ENCODE assay signal across 8 cellular contexts in genomic region chr7:77697535-77697831, GRCh38. TPM values are rescaled to one million over a fixed set of nuclear protein-coding genes. Genes with fewer than 3 reads are reported as not detected.
DNase-seq lines count a peak whose midpoint lies in the region; ATAC-seq, FAIRE-seq and TF ChIP-seq lines count a peak whose summit lies in the region.

No MANE protein-coding gene starts in this region.

- WGBS in HepG2 (ENCODE audit: low lambda C conversion rate): 2% methylated on average over 10 of the region's 10 CpGs

- peak overlapping the region; percentile 97 for H3K9ac ChIP-seq in HepG2 (ENCODE audit: insufficient read depth, low read depth, low read length)

- H3K27me3 ChIP-seq in breast epithelium: no peaks in the 10 kb centered on the region
- no peaks in the 10 kb centered on the region; a peak in 1 of 5 replicates for H3K27me3 ChIP-seq in HepG2 (ENCODE audit: control insufficient read depth in 1 of 2, insufficient read depth in 2 of 2, low read length in 2 of 2)
- no peaks in the 10 kb centered on the region for H3K27me3 ChIP-seq in tibial artery

- H3K36me3 ChIP-seq in breast epithelium (no peaks in the 10 kb centered on the region), HepG2 (replicated peaks in 1 of 2; ENCODE audit: control insufficient read depth in 1 of 2, insufficient read depth in 2 of 2, low read length in 2 of 2) (peaks cover 0 to 7% of the 10 kb centered on the region in 2 experiments; a peak in 2 of 5 replicates), tibial artery (no peaks in the 10 kb centered on the region)

- H3K79me2 ChIP-seq in HepG2 (ENCODE audit: insufficient read depth, low read length): peaks cover 90% of the 10 kb centered on the region

- DNase-seq in EH (ENCODE audit: low read depth): peak; percentile 68
- DNase-seq in NB4 (ENCODE audit: low read depth): peak; percentile 88
- DNase-seq in breast epithelium (ENCODE audit: low spot score in 2 of 2): no peak
- no peak for DNase-seq in HepG2 (ENCODE audit: low spot score)
- DNase-seq in tibial artery: peak in 1 of 2 donors; percentile 82
- DNase-seq in occipital lobe (lab: John Stamatoyannopoulos, UW): no peak
- DNase-seq in KBM-7: no peak
- no peak for DNase-seq in NCI-H2081 (lab: John Stamatoyannopoulos, UW)

- peak overlapping the region; percentile 95 to 98 for H3K27ac ChIP-seq in breast epithelium
- peak overlapping the region; percentile 87 for H3K27ac ChIP-seq in HepG2 (ENCODE audit: extremely low read length, insufficient read depth, low read length)
- H3K27ac ChIP-seq in tibial artery: peak overlapping the region; percentile 92 to 98

- TF ChIP-seq CTCF in NB4 (IDR thresholded peaks at IDR 0.05; ENCODE audit: low read depth, low read length): no peak
- TF ChIP-seq CTCF in breast epithelium (IDR thresholded peaks at IDR 0.05): no peak
- no peak for TF ChIP-seq CTCF in HepG2 (CRISPR knock-in tag; IDR thresholded peaks at IDR 0.05)
- TF ChIP-seq CTCF in tibial artery (IDR thresholded peaks at IDR 0.05): no peak

- POLR2A ChIA-PET in HepG2 (lab: Yijun Ruan, JAX): no interaction called here

- H4K20me1 ChIP-seq in HepG2 (ENCODE audit: insufficient read depth, low read length): peaks cover 23% of the 10 kb centered on the region

- peak; percentile 62 for FAIRE-seq in HepG2 (lab: Jason Lieb, UNC)

- in situ Hi-C loops in HepG2 (cut with HindIII; ENCODE audit: extremely low pct_ligation_motif_present, low pct_unique_long_range_greater_than_20kb) (no loop called here), KBM-7 (cut with MboI; ENCODE audit: low pct_unique_long_range_greater_than_20kb, low sequenced_read_pairs) (no loop called here)

- H3K9me3 ChIP-seq in breast epithelium (no peaks in the 10 kb centered on the region), HepG2 (ENCODE audit: low read length) (no peaks in the 10 kb centered on the region), tibial artery (no peaks in the 10 kb centered on the region)

- H3K4me1 ChIP-seq in breast epithelium: peaks cover 4 to 7% of the 10 kb centered on the region in 2 donors
- peaks cover 54% of the 10 kb centered on the region for H3K4me1 ChIP-seq in HepG2 (ENCODE audit: insufficient read depth, low read length)
- peaks cover 0 to 76% (median 31%) of the 10 kb centered on the region in 4 donors for H3K4me1 ChIP-seq in tibial artery

- peak overlapping the region; percentile 78 for H3K4me2 ChIP-seq in HepG2 (ENCODE audit: low read depth, low read length)

- peak overlapping the region; percentile 98 for H3K4me3 ChIP-seq in NB4 (ENCODE audit: low read depth, low read length)
- peak overlapping the region; percentile 75 to 99 (median 95) for H3K4me3 ChIP-seq in breast epithelium
- H3K4me3 ChIP-seq in HepG2 (replicated peaks in 1 of 3; ENCODE audit: insufficient read depth in 1 of 3, low read depth in 2 of 3, low read length in 3 of 3): peak overlapping the region; percentile 99 to 100 (median 100)
- peak overlapping the region; percentile 94 to 98 for H3K4me3 ChIP-seq in tibial artery

- TF ChIP-seq POLR2A in NB4 (IDR thresholded peaks at IDR 0.05; ENCODE audit: extremely low read depth, insufficient read length): no peak
- TF ChIP-seq POLR2A in breast epithelium (IDR thresholded peaks at IDR 0.05): no peak
- TF ChIP-seq POLR2A in HepG2 (IDR thresholded peaks at IDR 0.05; ENCODE audit: insufficient read depth in 1 of 2, low read depth in 2 of 2, low read length in 2 of 2): no peak

- TF ChIP-seq EP300 in HepG2 (IDR thresholded peaks at IDR 0.05; ENCODE audit: low read depth in 2 of 2, low read length in 2 of 2) (no peak), HepG2 (CRISPR knock-in tag; IDR thresholded peaks at IDR 0.05; ENCODE audit: borderline replicate concordance) (no peak)

- no peak for TF ChIP-seq RAD21 in HepG2 (CRISPR knock-in tag; IDR thresholded peaks at IDR 0.05)

- ATAC-seq in HepG2: peak; percentile 37

- BruUV-seq in HepG2 (replicated peaks; lab: Mats Ljungman, UMichigan): TSS peak; percentile 49

- CTCF ChIA-PET in HepG2 (lab: Yijun Ruan, JAX; ENCODE audit: low intra/inter-chr PET ratio, low total read pairs): no interaction called here

- H2AFZ ChIP-seq in HepG2 (ENCODE audit: low read length): no peak overlapping the region

- intact Hi-C loops in breast epithelium (cut with DNase I; ENCODE audit: low total_unique reads) (no loop called here), HepG2 (cut with micrococcal nuclease; ENCODE audit: unreplicated experiment) (loop anchor here (2.0 to 5.0 kb wide), 2 partner anchors 37 to 40 kb away; no protein-coding TSS in a partner anchor), tibial artery (cut with DNase I; ENCODE audit: low total_unique reads) (loop anchor here (2.0 kb wide), 1 partner anchor 101 kb away; the partner anchor contains the start of genes PHTF2 and TMEM60)

TF ChIP-seq in HepG2, 621 proteins besides CTCF, POLR2A, EP300 and RAD21 (continues in another document):
- TF ChIP-seq ZFP41 (CRISPR knock-in tag; IDR thresholded peaks at IDR 0.05; ENCODE audit: borderline replicate concordance): no peak
- no peak for TF ChIP-seq DMTF1 (CRISPR knock-in tag; IDR thresholded peaks at IDR 0.05)
- TF ChIP-seq MXI1 (IDR thresholded peaks at IDR 0.05; ENCODE audit: borderline replicate concordance, low read depth, low read length): no peak; the same call in 2 of the 3 replicates
- no peak for TF ChIP-seq GMEB2 (CRISPR knock-in tag; IDR thresholded peaks at IDR 0.05; ENCODE audit: low read depth)
- TF ChIP-seq EED (CRISPR knock-in tag; IDR thresholded peaks at IDR 0.05): no peak

RNA-seq across cellular contexts. Expression of gene RSBN1L, which starts 1.2 kb away (rescaled TPM):
- total RNA-seq in breast epithelium (10 to 100 TPM; 13.9 to 34.5 (median 29.8) TPM), HepG2 (2016; rRNA removed; fragmentation: Illumina TruSeq; extraction: Trizol) (21.3 and 25.9 TPM in 2 replicates), occipital lobe (76.7 TPM)
- total RNA-seq in HepG2 (2016; cell fraction: cytosol; rRNA removed; fragmentation: Illumina TruSeq; extraction: Trizol; ENCODE audit: low read depth): 15.6 and 19.7 TPM in 2 replicates
- total RNA-seq in HepG2 (2016; cell fraction: insoluble cytoplasmic fraction; rRNA removed; fragmentation: Illumina TruSeq; extraction: Trizol): 18.9 and 19.6 TPM in 2 replicates
- total RNA-seq in HepG2 (2016; cell fraction: membrane; rRNA removed; fragmentation: Illumina TruSeq; extraction: Trizol): 10.7 and 11.3 TPM in 2 replicates
- total RNA-seq in HepG2 (2016; cell fraction: nucleus; rRNA removed; fragmentation: Illumina TruSeq; extraction: Trizol): 13.9 and 15.9 TPM in 2 replicates
- 7.7 and 7.9 TPM in 2 replicates for polyA plus RNA-seq in HepG2 (2011; rRNA removed)
- 3.0 and 4.2 TPM in 2 replicates for polyA plus RNA-seq in HepG2 (2011; cell fraction: cytosol; rRNA removed)
- 5.1 and 6.1 TPM in 2 replicates for polyA plus RNA-seq in HepG2 (2011; cell fraction: nucleus; rRNA removed)
- polyA plus RNA-seq in HepG2 (2012): 11.0 and 12.9 TPM in 2 replicates
- polyA plus RNA-seq in HepG2 (2016; cell fraction: cytosol; fragmentation: Illumina TruSeq; extraction: Trizol; ENCODE audit: low read depth): 0.66 and 0.77 TPM in 2 replicates
- 12.8 and 15.4 TPM in 2 replicates for polyA plus RNA-seq in HepG2 (2016; cell fraction: insoluble cytoplasmic fraction; fragmentation: Illumina TruSeq; extraction: Trizol; ENCODE audit: low read depth)
- 1.9 TPM in 2 replicates for polyA plus RNA-seq in HepG2 (2016; cell fraction: membrane; fragmentation: Illumina TruSeq; extraction: Trizol; ENCODE audit: low read depth)
- polyA plus RNA-seq in HepG2 (2016; cell fraction: nucleus; fragmentation: Illumina TruSeq; extraction: Trizol; ENCODE audit: insufficient read depth, low read depth): 16.3 and 17.5 TPM in 2 replicates
- polyA minus RNA-seq in HepG2 (2011; rRNA and poly(A)+ RNA removed; ENCODE audit: low replicate concordance): 7.7 and 8.4 TPM in 2 replicates
- polyA minus RNA-seq in HepG2 (2011; cell fraction: cytosol; rRNA and poly(A)+ RNA removed): 14.1 and 20.3 TPM in 2 replicates
- 18.3 and 23.4 TPM in 2 replicates for polyA minus RNA-seq in HepG2 (2011; cell fraction: nucleus; rRNA and poly(A)+ RNA removed)

Comparison
In these comparisons a context has a peak if more than half of its experiments do, and no peak if none do; other contexts are left out.
1. DNase-seq: peak in EH (single experiment) and NB4 (single experiment); none in breast epithelium (0 of 2), HepG2 (single experiment), occipital lobe (single experiment), KBM-7 (single experiment) and NCI-H2081 (0 of 2).
2. Peak in every context shown above with its lines, with median percentiles within 50 percentile points of each other: H3K4me3 ChIP-seq and H3K27ac ChIP-seq.